Comparison of ENCODE assay signal across 12 cellular contexts in the genomic region with DNA sequence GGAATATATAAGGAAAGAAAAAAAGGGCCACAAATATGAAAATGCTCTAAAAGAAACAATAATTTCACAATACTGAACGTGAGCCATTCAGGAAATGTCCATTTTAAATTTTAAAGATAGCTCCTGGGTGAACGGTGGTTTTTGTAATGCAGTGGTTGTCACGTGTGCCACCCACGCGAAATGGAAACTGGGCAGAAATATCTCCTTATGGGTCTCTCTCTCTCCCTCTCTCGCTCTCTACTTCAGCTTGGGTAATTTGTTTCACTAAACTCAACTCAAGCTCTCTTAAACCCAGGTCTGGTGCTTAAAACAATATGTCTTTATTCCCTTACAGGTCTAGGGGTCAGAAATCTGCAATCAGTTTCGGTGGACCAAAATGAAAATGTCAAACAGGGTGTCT.
DNase-seq lines count a peak whose midpoint lies in the region; ATAC-seq and TF ChIP-seq lines count a peak whose summit lies in the region.
"Had no signal": no experiment of that assay in that cellular context is flagged by ENCODE, and none has a peak within 500 bp of the region (broad histone marks: within the 10 kb centered on the region; RNA-seq: fewer than 3 reads in every experiment).

No MANE protein-coding gene starts in this region.

- peak overlapping the region; percentile 98 for H3K27ac Mint-ChIP-seq in activated CD4-positive, alpha-beta T cell treated with anti-CD3 and anti-CD28 coated beads for 36 hours
- H3K27ac Mint-ChIP-seq in WTC11, result no peak overlapping the region
- H3K27ac Mint-ChIP-seq: natural killer cell had no signal

- intact Hi-C loops in activated CD4-positive, alpha-beta T cell treated with anti-CD3 and anti-CD28 coated beads for 36 hours (cut with DNase I, micrococcal nuclease), result no loop called here

- no peak for TF ChIP-seq CTCF in WTC11 (IDR thresholded peaks at IDR 0.05)

- H3K36me3 Mint-ChIP-seq in activated CD4-positive, alpha-beta T cell treated with anti-CD3 and anti-CD28 coated beads for 36 hours (ENCODE audit: low read depth), result peaks cover 12% of the 10 kb centered on the region
- H3K36me3 Mint-ChIP-seq in WTC11, result no peaks in the 10 kb centered on the region
- H3K36me3 Mint-ChIP-seq: natural killer cell had no signal

- ATAC-seq in activated CD4-positive, alpha-beta T cell treated with anti-CD3 and anti-CD28 coated beads for 36 hours, result peak; percentile 13
- ATAC-seq in WTC11 (no peak), HG02763 (IDR thresholded peaks at IDR 0.05; ENCODE audit: unreplicated experiment) (no peak)
- ATAC-seq: A549, natural killer cell had no signal

- H3K27me3 Mint-ChIP-seq in activated CD4-positive, alpha-beta T cell treated with anti-CD3 and anti-CD28 coated beads for 36 hours, result no peaks in the 10 kb centered on the region
- peaks cover 100% of the 10 kb centered on the region for H3K27me3 Mint-ChIP-seq in WTC11 (ENCODE audit: low read depth)

- POLR2A ChIA-PET in activated CD4-positive, alpha-beta T cell treated with anti-CD3 and anti-CD28 coated beads for 36 hours (lab: Charles Lee), result interaction anchor here (0.5 to 1.9 kb wide), 8 partner anchors 7 to 113 kb away, joined by 3 to 8 read pairs (median 5); a partner anchor contains a TSS
- POLR2A ChIA-PET in WTC11 (lab: Charles Lee), result interaction anchor here (0.9 kb wide), 1 partner anchor 130 kb away, joined by 6 read pairs; no protein-coding TSS in a partner anchor

- peak; percentile 72 for DNase-seq in activated CD4-positive, alpha-beta T cell treated with anti-CD3 and anti-CD28 coated beads for 36 hours
- no peak for DNase-seq in activated CD4-positive, alpha-beta T cell treated with anti-CD3 and anti-CD28 coated beads for 1 hour
- DNase-seq in H7 (no peak), WTC11 (ENCODE audit: low spot score) (no peak), islet precursor cell (peak; percentile 10), NCI-H1417 (lab: John Stamatoyannopoulos, UW) (no peak), H4 (ENCODE audit: low spot score) (no peak)
- DNase-seq: activated CD4-positive, alpha-beta T cell treated with anti-CD3 and anti-CD28 coated beads for 48 hours; natural killer cell; NCI-H446 treated with DMSO at 0.1 percent for 48 hours had no signal

- peak overlapping the region; percentile 91 for H3K4me3 Mint-ChIP-seq in activated CD4-positive, alpha-beta T cell treated with anti-CD3 and anti-CD28 coated beads for 36 hours
- peak overlapping the region; percentile 85 for H3K4me3 Mint-ChIP-seq in WTC11
- H3K4me3 Mint-ChIP-seq: natural killer cell had no signal

- peaks cover 81% of the 10 kb centered on the region for H3K27me3 ChIP-seq in H7 (ENCODE audit: control insufficient read depth, insufficient read depth, low read length)

- H3K4me1 Mint-ChIP-seq in activated CD4-positive, alpha-beta T cell treated with anti-CD3 and anti-CD28 coated beads for 36 hours, result peaks cover 37% of the 10 kb centered on the region
- H3K4me1 Mint-ChIP-seq in WTC11, result peaks cover 34% of the 10 kb centered on the region

- CTCF ChIA-PET in activated CD4-positive, alpha-beta T cell treated with anti-CD3 and anti-CD28 coated beads for 36 hours (lab: Charles Lee), result interaction anchor here (0.6 to 8.6 kb wide), 4 partner anchors 8 to 61 kb away, joined by 3 to 60 read pairs (median 8); no protein-coding TSS in a partner anchor
- CTCF ChIA-PET in WTC11 (lab: Charles Lee), result interaction anchor here (1.1 to 2.9 kb wide), 5 partner anchors 9 to 510 kb away, joined by 3 to 25 read pairs (median 7); no protein-coding TSS in a partner anchor

- H3K4me3 ChIP-seq in H7 (ENCODE audit: insufficient read depth, low read depth, low read length), result peak overlapping the region; percentile 60; the same call in 1 of the 2 replicates
- H3K4me3 ChIP-seq: A549 had no signal

- no peaks in the 10 kb centered on the region for H3K36me3 ChIP-seq in H7 (replicated peaks; ENCODE audit: control insufficient read depth, insufficient read depth, low read length)

- H3K9me3 Mint-ChIP-seq in activated CD4-positive, alpha-beta T cell treated with anti-CD3 and anti-CD28 coated beads for 36 hours (ENCODE audit: low read depth), result no peaks in the 10 kb centered on the region
- no peaks in the 10 kb centered on the region for H3K9me3 Mint-ChIP-seq in WTC11
- H3K9me3 Mint-ChIP-seq: natural killer cell had no signal

TF ChIP-seq in WTC11, 78 proteins besides CTCF, POLR2A, EP300 and RAD21:
- TF ChIP-seq RELA (CRISPR knock-in tag; IDR thresholded peaks at IDR 0.05; ENCODE audit: borderline replicate concordance) (no peak), ZNF317 (CRISPR knock-in tag; IDR thresholded peaks at IDR 0.05; ENCODE audit: borderline replicate concordance, low read depth) (no peak), ZNF219 (CRISPR knock-in tag; IDR thresholded peaks at IDR 0.05; ENCODE audit: borderline replicate concordance) (no peak), SMAD3 (CRISPR knock-in tag; IDR thresholded peaks at IDR 0.05; ENCODE audit: borderline replicate concordance) (no peak), GTF2I (CRISPR knock-in tag; conservative IDR thresholded peaks at IDR 0.05) (no peak), NR3C1 (CRISPR knock-in tag; conservative IDR thresholded peaks at IDR 0.05; ENCODE audit: low read depth) (no peak), TEAD4 (CRISPR knock-in tag; IDR thresholded peaks at IDR 0.05) (no peak)
- TF ChIP-seq, protein P1, sequence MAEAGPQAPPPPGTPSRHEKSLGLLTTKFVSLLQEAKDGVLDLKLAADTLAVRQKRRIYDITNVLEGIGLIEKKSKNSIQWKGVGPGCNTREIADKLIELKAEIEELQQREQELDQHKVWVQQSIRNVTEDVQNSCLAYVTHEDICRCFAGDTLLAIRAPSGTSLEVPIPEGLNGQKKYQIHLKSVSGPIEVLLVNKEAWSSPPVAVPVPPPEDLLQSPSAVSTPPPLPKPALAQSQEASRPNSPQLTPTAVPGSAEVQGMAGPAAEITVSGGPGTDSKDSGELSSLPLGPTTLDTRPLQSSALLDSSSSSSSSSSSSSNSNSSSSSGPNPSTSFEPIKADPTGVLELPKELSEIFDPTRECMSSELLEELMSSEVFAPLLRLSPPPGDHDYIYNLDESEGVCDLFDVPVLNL (CRISPR knock-in tag; IDR thresholded peaks at IDR 0.05; ENCODE audit: borderline replicate concordance, low read depth), result no peak
- TF ChIP-seq, protein P2, sequence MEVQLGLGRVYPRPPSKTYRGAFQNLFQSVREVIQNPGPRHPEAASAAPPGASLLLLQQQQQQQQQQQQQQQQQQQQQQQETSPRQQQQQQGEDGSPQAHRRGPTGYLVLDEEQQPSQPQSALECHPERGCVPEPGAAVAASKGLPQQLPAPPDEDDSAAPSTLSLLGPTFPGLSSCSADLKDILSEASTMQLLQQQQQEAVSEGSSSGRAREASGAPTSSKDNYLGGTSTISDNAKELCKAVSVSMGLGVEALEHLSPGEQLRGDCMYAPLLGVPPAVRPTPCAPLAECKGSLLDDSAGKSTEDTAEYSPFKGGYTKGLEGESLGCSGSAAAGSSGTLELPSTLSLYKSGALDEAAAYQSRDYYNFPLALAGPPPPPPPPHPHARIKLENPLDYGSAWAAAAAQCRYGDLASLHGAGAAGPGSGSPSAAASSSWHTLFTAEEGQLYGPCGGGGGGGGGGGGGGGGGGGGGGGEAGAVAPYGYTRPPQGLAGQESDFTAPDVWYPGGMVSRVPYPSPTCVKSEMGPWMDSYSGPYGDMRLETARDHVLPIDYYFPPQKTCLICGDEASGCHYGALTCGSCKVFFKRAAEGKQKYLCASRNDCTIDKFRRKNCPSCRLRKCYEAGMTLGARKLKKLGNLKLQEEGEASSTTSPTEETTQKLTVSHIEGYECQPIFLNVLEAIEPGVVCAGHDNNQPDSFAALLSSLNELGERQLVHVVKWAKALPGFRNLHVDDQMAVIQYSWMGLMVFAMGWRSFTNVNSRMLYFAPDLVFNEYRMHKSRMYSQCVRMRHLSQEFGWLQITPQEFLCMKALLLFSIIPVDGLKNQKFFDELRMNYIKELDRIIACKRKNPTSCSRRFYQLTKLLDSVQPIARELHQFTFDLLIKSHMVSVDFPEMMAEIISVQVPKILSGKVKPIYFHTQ (CRISPR knock-in tag; IDR thresholded peaks at IDR 0.05), result no peak

Comparison
In these comparisons a context has a peak if more than half of its experiments do, and no peak if none do; other contexts are left out.
1. DNase-seq: peak in activated CD4-positive, alpha-beta T cell treated with anti-CD3 and anti-CD28 coated beads for 36 hours (single experiment) and islet precursor cell (single experiment); none in activated CD4-positive, alpha-beta T cell treated with anti-CD3 and anti-CD28 coated beads for 1 hour (single experiment), H7 (single experiment), WTC11 (single experiment), NCI-H1417 (0 of 3) and H4 (single experiment).